ENCODE assay signal across 8 cellular contexts in genomic region chr12:63150255-63151060, GRCh38. TPM values are rescaled to one million over a fixed set of nuclear protein-coding genes. Genes with fewer than 3 reads are reported as not detected.
A peak's percentile ranks its signal among the peaks of the same experiment; 100 is the strongest.
DNase-seq lines count a peak whose midpoint lies in the region; ATAC-seq and TF ChIP-seq lines count a peak whose summit lies in the region.

No MANE protein-coding gene starts in this region.

- peaks cover 10% of the 10 kb centered on the region for H3K4me1 Mint-ChIP-seq in activated naive CD4-positive, alpha-beta T cell treated with anti-CD3 and anti-CD28 coated beads, Interleukin-2, amount 50 U/mL, for 24 hours

- H3K36me3 Mint-ChIP-seq in activated naive CD4-positive, alpha-beta T cell treated with anti-CD3 and anti-CD28 coated beads, Interleukin-2, amount 50 U/mL, for 24 hours = no peaks in the 10 kb centered on the region

- H2AFZ ChIP-seq in PC-3 (ENCODE audit: low read length) = no peak overlapping the region

- H3K27me3 ChIP-seq in ectodermal cell (ENCODE audit: control insufficient read depth, insufficient read depth, low read length, poor library complexity, severe bottlenecking) (peaks cover 65% of the 10 kb centered on the region), PC-3 (ENCODE audit: low read length) (peaks cover 58% of the 10 kb centered on the region)

- H3K4me3 ChIP-seq in ectodermal cell (ENCODE audit: insufficient read depth, low read depth, low read length) (peak overlapping the region; percentile 31), mesodermal cell (ENCODE audit: extremely low read depth, insufficient read depth, low read length, poor library complexity, severe bottlenecking) (peak overlapping the region; percentile 33), urinary bladder (ENCODE audit: low read depth, low read length) (peak overlapping the region; percentile 46), PC-3 (ENCODE audit: low read length) (no peak overlapping the region)

- H3K27ac ChIP-seq in ectodermal cell (ENCODE audit: insufficient read depth, low read depth, low read length, poor library complexity, severe bottlenecking) (no peak overlapping the region), mesodermal cell (ENCODE audit: low read depth, low read length, severe bottlenecking) (no peak overlapping the region), urinary bladder (ENCODE audit: low read depth) (no peak overlapping the region), PC-3 (ENCODE audit: low read length) (no peak overlapping the region)

- H3K79me2 ChIP-seq in PC-3 (ENCODE audit: low read length) = no peaks in the 10 kb centered on the region

- DNase-seq in activated naive CD4-positive, alpha-beta T cell treated with Interleukin-2 at 50 U/mL for 16 hours = no peak
- DNase-seq in NCI-H146 treated with DMSO at 0.1 percent for 48 hours (lab: John Stamatoyannopoulos, UW; ENCODE audit: unreplicated experiment) (no peak), PC-3 (no peak)

- intact Hi-C loops in PC-3 (cut with micrococcal nuclease) = loop anchor here (5.0 kb wide), 1 partner anchor 127 kb away; no protein-coding TSS in a partner anchor

- H3F3A ChIP-seq in PC-3 (ENCODE audit: low read length, unreplicated experiment) = no peaks in the 10 kb centered on the region

- no peak overlapping the region for H3K9ac ChIP-seq in PC-3 (ENCODE audit: low read length)

- 2% methylated on average over 81 of the region's 81 CpGs for WGBS in ectodermal cell, 2 experiments
- WGBS in mesodermal cell (ENCODE audit: insufficient coverage in 2 of 2), 2 experiments = 1 to 2% methylated on average over 65 to 81 of the region's 81 CpGs
- WGBS in urinary bladder = 1% methylated on average over 81 of the region's 81 CpGs

- H3K9me2 ChIP-seq in PC-3 (replicated peaks; ENCODE audit: low read length) = no peaks in the 10 kb centered on the region

- no peak for TF ChIP-seq CTCF in PC-3 (conservative IDR thresholded peaks at IDR 0.05; ENCODE audit: low read depth, low read length)

- POLR2A ChIA-PET in PC-3 (lab: Charles Lee; ENCODE audit: unreplicated experiment) = no interaction called here

- CTCF ChIA-PET in PC-3 (lab: Charles Lee) = no interaction called here

- H3K4me3 Mint-ChIP-seq in activated naive CD4-positive, alpha-beta T cell treated with anti-CD3 and anti-CD28 coated beads, Interleukin-2, amount 50 U/mL, for 24 hours = peak overlapping the region; percentile 49

- H3K9me3 Mint-ChIP-seq in activated naive CD4-positive, alpha-beta T cell treated with anti-CD3 and anti-CD28 coated beads, Interleukin-2, amount 50 U/mL, for 24 hours = no peaks in the 10 kb centered on the region

- no TSS peak for BruUV-seq in PC-3 (replicated peaks; lab: Mats Ljungman, UMichigan)

- ATAC-seq in PC-3 = no peak
- ATAC-seq in HG02763 (IDR thresholded peaks at IDR 0.05; ENCODE audit: unreplicated experiment) = no peak

- H3K27ac Mint-ChIP-seq in activated naive CD4-positive, alpha-beta T cell treated with anti-CD3 and anti-CD28 coated beads, Interleukin-2, amount 50 U/mL, for 24 hours = no peak overlapping the region

- peaks cover 38% of the 10 kb centered on the region for H3K27me3 Mint-ChIP-seq in activated naive CD4-positive, alpha-beta T cell treated with anti-CD3 and anti-CD28 coated beads, Interleukin-2, amount 50 U/mL, for 24 hours

- no peaks in the 10 kb centered on the region for H3K9me3 ChIP-seq in ectodermal cell (ENCODE audit: control insufficient read depth, low read length)
- H3K9me3 ChIP-seq in mesodermal cell (ENCODE audit: control insufficient read depth, low read length) = peaks cover 5% of the 10 kb centered on the region
- no peaks in the 10 kb centered on the region for H3K9me3 ChIP-seq in PC-3 (ENCODE audit: low read length)

- no peak overlapping the region for H3K4me2 ChIP-seq in PC-3 (ENCODE audit: low read length)

- H3K36me3 ChIP-seq in ectodermal cell (ENCODE audit: control insufficient read depth, insufficient read depth, low read length) = no peaks in the 10 kb centered on the region
- H3K36me3 ChIP-seq in mesodermal cell (ENCODE audit: control insufficient read depth, insufficient read depth, low read length) = no peaks in the 10 kb centered on the region
- H3K36me3 ChIP-seq in urinary bladder (ENCODE audit: insufficient read depth) = no peaks in the 10 kb centered on the region
- no peaks in the 10 kb centered on the region for H3K36me3 ChIP-seq in PC-3 (ENCODE audit: low read depth, low read length)

- H4K20me1 ChIP-seq in PC-3 (ENCODE audit: low read length) = no peaks in the 10 kb centered on the region

- H3K4me1 ChIP-seq in ectodermal cell (ENCODE audit: control insufficient read depth, insufficient read depth, low read length) = peaks cover 5% of the 10 kb centered on the region
- H3K4me1 ChIP-seq in mesodermal cell (ENCODE audit: control insufficient read depth, insufficient read depth, low read length, poor library complexity, severe bottlenecking) = peaks cover 6% of the 10 kb centered on the region
- no peaks in the 10 kb centered on the region for H3K4me1 ChIP-seq in urinary bladder (ENCODE audit: insufficient read depth)
- 0 out of 2 replicates have a peak, but pooled peaks cover 5% of the 10 kb centered on the region for H3K4me1 ChIP-seq in PC-3 (ENCODE audit: insufficient read depth, low read length)

RNA-seq across cellular contexts. Expression of gene AVPR1A, which starts 0.5 kb away (rescaled TPM):
- polyA plus RNA-seq in ectodermal cell (2013, experiment 1 of 4) = not detected
- 0.05 TPM for polyA plus RNA-seq in ectodermal cell (2013, experiment 2 of 4)
- 0.05 TPM for polyA plus RNA-seq in ectodermal cell (2013, experiment 3 of 4)
- polyA plus RNA-seq in ectodermal cell (2013, experiment 4 of 4) = 0.04 TPM
- 0.26 TPM for polyA plus RNA-seq in mesodermal cell (2013, experiment 1 of 2)
- 0.35 TPM for polyA plus RNA-seq in mesodermal cell (2013, experiment 2 of 2)
- 43.7 TPM for total RNA-seq in urinary bladder
- polyA plus RNA-seq in urinary bladder = 7.8 TPM
- total RNA-seq in PC-3 (2014; rRNA removed) = not detected in 2 replicates

Comparison
In these comparisons a context has a peak if more than half of its experiments do, and no peak if none do; other contexts are left out.
1. RNA of gene AVPR1A, which starts 0.5 kb away (total RNA-seq): 43.7 TPM in urinary bladder (single experiment); not detected in PC-3; every median in the first group is over 10 times any median in the second.